In genomic region chr21:43740497-43741156, GRCh38 we compare ENCODE assay signal across 9 cellular contexts. TPM values are rescaled to one million over a fixed set of nuclear protein-coding genes. Genes with fewer than 3 reads are reported as not detected.
DNase-seq lines count a peak whose midpoint lies in the region; ATAC-seq, FAIRE-seq and TF ChIP-seq lines count a peak whose summit lies in the region.
"Had no signal": no experiment of that assay in that cellular context is flagged by ENCODE, and none has a peak within 500 bp of the region (broad histone marks: within the 10 kb centered on the region; RNA-seq: fewer than 3 reads in every experiment).

No MANE protein-coding gene starts in this region.

- H3K4me1 ChIP-seq in astrocyte (ENCODE audit: insufficient read depth, low read length) (peaks cover 4% of the 10 kb centered on the region), left lung (peaks cover 0 to 12% of the 10 kb centered on the region in 2 donors), vagina (peaks cover 6% of the 10 kb centered on the region), MM.1S (ENCODE audit: low read length) (no peaks in the 10 kb centered on the region)

- H3F3A ChIP-seq in MM.1S (ENCODE audit: insufficient read depth, low read length), result peaks cover 14% of the 10 kb centered on the region

- FAIRE-seq in astrocyte (lab: Jason Lieb, UNC), result no peak

- H3K9ac ChIP-seq in astrocyte (ENCODE audit: low read length) (no peak overlapping the region), MM.1S (ENCODE audit: low read length) (no peak overlapping the region)

- H2AFZ ChIP-seq in astrocyte (ENCODE audit: low read depth, low read length) (no peak overlapping the region), MM.1S (ENCODE audit: low read length) (no peak overlapping the region)

- peaks cover 10 to 17% of the 10 kb centered on the region in 2 donors for H3K4me1 Mint-ChIP-seq in natural killer cell
- H3K4me1 Mint-ChIP-seq in natural killer cell treated with Interleukin-12 subunit alpha and Interleukin-12 subunit beta and Interleukin-15 and Interleukin-18, amount 100 ng/mL, for 72 hours (ENCODE audit: low read depth in 2 of 2), result peaks cover 0 to 15% of the 10 kb centered on the region in 2 donors
- peaks cover 7% of the 10 kb centered on the region for H3K4me1 Mint-ChIP-seq in astrocyte (ENCODE audit: low read depth, unreplicated experiment)

- DNase-seq in natural killer cell, result no peak
- no peak for DNase-seq in natural killer cell treated with Interleukin-12 subunit alpha and Interleukin-12 subunit beta and Interleukin-15 and Interleukin-18, amount 100 ng/mL, for 72 hours (ENCODE audit: low spot score)
- peak; percentile 54 for DNase-seq in astrocyte (ENCODE audit: low read depth)
- no peak for DNase-seq in left lung
- no peak for DNase-seq in vagina (ENCODE audit: extremely low spot score in 2 of 2)
- DNase-seq in GOT3 (lab: John Stamatoyannopoulos, UW), result no peak
- DNase-seq in MM.1S, result no peak

- H3K4me2 ChIP-seq in astrocyte (ENCODE audit: low read length) (no peak overlapping the region), MM.1S (ENCODE audit: low read depth, low read length) (no peak overlapping the region)

- H3K27me3 ChIP-seq in astrocyte (ENCODE audit: insufficient read depth, low read length), result no peaks in the 10 kb centered on the region
- no peaks in the 10 kb centered on the region for H3K27me3 ChIP-seq in left lung
- H3K27me3 ChIP-seq in vagina, result no peaks in the 10 kb centered on the region
- H3K27me3 ChIP-seq in MM.1S (replicated peaks; ENCODE audit: insufficient read depth, low read length), result no peaks in the 10 kb centered on the region

- TF ChIP-seq POLR2A in vagina (IDR thresholded peaks at IDR 0.05), result no peak

- H3K79me2 ChIP-seq in astrocyte (ENCODE audit: insufficient read depth, low read length), result peaks cover 18% of the 10 kb centered on the region
- peaks cover 77% of the 10 kb centered on the region for H3K79me2 ChIP-seq in MM.1S (ENCODE audit: low read length)

- H3K27ac Mint-ChIP-seq in natural killer cell (peak overlapping the region; percentile 54 to 61), astrocyte (ENCODE audit: unreplicated experiment) (no peak overlapping the region)
- peak overlapping the region in 1 of 2 donors; percentile 82 for H3K27ac Mint-ChIP-seq in natural killer cell treated with Interleukin-12 subunit alpha and Interleukin-12 subunit beta and Interleukin-15 and Interleukin-18, amount 100 ng/mL, for 72 hours

- peaks cover 5% of the 10 kb centered on the region for H3K36me3 ChIP-seq in astrocyte (ENCODE audit: insufficient read depth, low read length)
- H3K36me3 ChIP-seq in left lung, result peaks cover 0 to 82% of the 10 kb centered on the region in 2 donors
- H3K36me3 ChIP-seq in vagina, result peaks cover 0 to 23% of the 10 kb centered on the region in 2 donors
- H3K36me3 ChIP-seq in MM.1S (replicated peaks; ENCODE audit: insufficient read depth, low read length), result peaks cover 32% of the 10 kb centered on the region

- peak; percentile 19 to 62 (median 24) for ATAC-seq in natural killer cell
- no peak for ATAC-seq in natural killer cell treated with Interleukin-12 subunit alpha and Interleukin-12 subunit beta and Interleukin-15 and Interleukin-18, amount 100 ng/mL, for 72 hours
- peak; percentile 65 for ATAC-seq in left lung
- ATAC-seq in GM21717 (IDR thresholded peaks at IDR 0.05; ENCODE audit: unreplicated experiment), result no peak

- H3K36me3 Mint-ChIP-seq in natural killer cell, result no peaks in the 10 kb centered on the region
- H3K36me3 Mint-ChIP-seq in natural killer cell treated with Interleukin-12 subunit alpha and Interleukin-12 subunit beta and Interleukin-15 and Interleukin-18, amount 100 ng/mL, for 72 hours, result no peaks in the 10 kb centered on the region
- peaks cover 35% of the 10 kb centered on the region for H3K36me3 Mint-ChIP-seq in astrocyte (ENCODE audit: low read depth, unreplicated experiment)

- no peaks in the 10 kb centered on the region for H3K9me3 Mint-ChIP-seq in natural killer cell
- H3K9me3 Mint-ChIP-seq in natural killer cell treated with Interleukin-12 subunit alpha and Interleukin-12 subunit beta and Interleukin-15 and Interleukin-18, amount 100 ng/mL, for 72 hours, result no peaks in the 10 kb centered on the region
- peaks cover 2% of the 10 kb centered on the region for H3K9me3 Mint-ChIP-seq in astrocyte (ENCODE audit: unreplicated experiment)

- H3K27ac ChIP-seq in astrocyte (ENCODE audit: low read depth, low read length) (no peak overlapping the region), left lung (peak overlapping the region in 1 of 2 donors; percentile 46), vagina (peak overlapping the region; percentile 83), MM.1S (ENCODE audit: low read length) (no peak overlapping the region)
- H3K27ac ChIP-seq: VCaP had no signal

- TF ChIP-seq CTCF in natural killer cell (IDR thresholded peaks at IDR 0.05) (no peak), astrocyte (IDR thresholded peaks at IDR 0.05; ENCODE audit: insufficient read depth, low read depth, low read length) (no peak), left lung (IDR thresholded peaks at IDR 0.05) (no peak), vagina (IDR thresholded peaks at IDR 0.05) (no peak), MM.1S (IDR thresholded peaks at IDR 0.05; ENCODE audit: low read length) (no peak)

- H3K9me2 ChIP-seq in MM.1S (replicated peaks; ENCODE audit: insufficient read depth, low read length), result no peaks in the 10 kb centered on the region

- H3K27me3 Mint-ChIP-seq in natural killer cell (ENCODE audit: low read depth in 2 of 2), result no peaks in the 10 kb centered on the region
- H3K27me3 Mint-ChIP-seq in natural killer cell treated with Interleukin-12 subunit alpha and Interleukin-12 subunit beta and Interleukin-15 and Interleukin-18, amount 100 ng/mL, for 72 hours, result no peaks in the 10 kb centered on the region
- H3K27me3 Mint-ChIP-seq in astrocyte (ENCODE audit: low read depth, unreplicated experiment), result no peaks in the 10 kb centered on the region

- intact Hi-C loops in natural killer cell (cut with micrococcal nuclease), result no loop called here
- intact Hi-C loops in left lung (cut with DNase I), result no loop called here
- intact Hi-C loops in vagina (cut with DNase I), result no loop called here

- peaks cover 4% of the 10 kb centered on the region for H3K9me3 ChIP-seq in astrocyte (ENCODE audit: insufficient read depth, low read depth, low read length)
- no peaks in the 10 kb centered on the region for H3K9me3 ChIP-seq in left lung
- no peaks in the 10 kb centered on the region for H3K9me3 ChIP-seq in vagina
- no peaks in the 10 kb centered on the region for H3K9me3 ChIP-seq in MM.1S (replicated peaks; ENCODE audit: insufficient read depth, low read length)

- H3K4me3 ChIP-seq in astrocyte (ENCODE audit: insufficient read depth, low read depth, low read length), result no peak overlapping the region
- H3K4me3 ChIP-seq in left lung, result no peak overlapping the region
- H3K4me3 ChIP-seq in vagina, result no peak overlapping the region
- no peak overlapping the region for H3K4me3 ChIP-seq in MM.1S (ENCODE audit: low read length)

- H4K20me1 ChIP-seq in astrocyte (ENCODE audit: insufficient read depth, low read length) (peaks cover 70% of the 10 kb centered on the region), MM.1S (ENCODE audit: insufficient read depth, low read length) (peaks cover 15% of the 10 kb centered on the region)

- peak overlapping the region; percentile 67 for H3K4me3 Mint-ChIP-seq in natural killer cell
- no peak overlapping the region for H3K4me3 Mint-ChIP-seq in natural killer cell treated with Interleukin-12 subunit alpha and Interleukin-12 subunit beta and Interleukin-15 and Interleukin-18, amount 100 ng/mL, for 72 hours
- H3K4me3 Mint-ChIP-seq in astrocyte (ENCODE audit: unreplicated experiment), result no peak overlapping the region

RNA-seq across cellular contexts. Expression of gene PDXK, which starts 21.7 kb away (rescaled TPM):
- 10 to 100 TPM; 73.8 to 77.0 (median 74.6) TPM for total RNA-seq in natural killer cell
- total RNA-seq in natural killer cell treated with Interleukin-12 subunit alpha and Interleukin-12 subunit beta and Interleukin-15 and Interleukin-18, amount 100 ng/mL, for 72 hours, result 100 to 1,000 TPM in 1 of 2 donors, 10 to 100 TPM in 1; 98.1 to 136 TPM
- total RNA-seq in astrocyte, result 159 and 180 TPM in 2 replicates
- 100 to 1,000 TPM; 287 to 305 TPM for total RNA-seq in left lung
- total RNA-seq in vagina, result 58.7 TPM

RNA-seq across cellular contexts. Expression of gene CSTB, which starts 35.5 kb away (rescaled TPM):
- 10 to 100 TPM; 18.5 to 23.1 (median 22.7) TPM for total RNA-seq in natural killer cell
- 10 to 100 TPM; 15.3 to 15.4 TPM for total RNA-seq in natural killer cell treated with Interleukin-12 subunit alpha and Interleukin-12 subunit beta and Interleukin-15 and Interleukin-18, amount 100 ng/mL, for 72 hours
- total RNA-seq in astrocyte, result 22.5 and 27.7 TPM in 2 replicates
- total RNA-seq in left lung, result 100 to 1,000 TPM; 123 to 133 TPM
- 173 TPM for total RNA-seq in vagina

RNA-seq across cellular contexts. Expression of gene RRP1, which starts 48.8 kb away (rescaled TPM):
- total RNA-seq in natural killer cell, result 10 to 100 TPM; 15.7 to 24.6 (median 23.7) TPM
- total RNA-seq in natural killer cell treated with Interleukin-12 subunit alpha and Interleukin-12 subunit beta and Interleukin-15 and Interleukin-18, amount 100 ng/mL, for 72 hours, result 10 to 100 TPM; 35.5 to 89.9 TPM
- total RNA-seq in astrocyte, result 21.1 and 24.9 TPM in 2 replicates
- total RNA-seq in left lung, result 10 to 100 TPM; 16.1 to 19.6 TPM
- 18.2 TPM for total RNA-seq in vagina

Comparison
In these comparisons a context has a peak if more than half of its experiments do, and no peak if none do; other contexts are left out.
1. ATAC-seq: peak in natural killer cell (3 of 3) and left lung (single experiment); none in natural killer cell treated with Interleukin-12 subunit alpha and Interleukin-12 subunit beta and Interleukin-15 and Interleukin-18, amount 100 ng/mL, for 72 hours (0 of 2) and GM21717 (single experiment).